ENCODE assay signal across 8 cellular contexts in the genomic region with DNA sequence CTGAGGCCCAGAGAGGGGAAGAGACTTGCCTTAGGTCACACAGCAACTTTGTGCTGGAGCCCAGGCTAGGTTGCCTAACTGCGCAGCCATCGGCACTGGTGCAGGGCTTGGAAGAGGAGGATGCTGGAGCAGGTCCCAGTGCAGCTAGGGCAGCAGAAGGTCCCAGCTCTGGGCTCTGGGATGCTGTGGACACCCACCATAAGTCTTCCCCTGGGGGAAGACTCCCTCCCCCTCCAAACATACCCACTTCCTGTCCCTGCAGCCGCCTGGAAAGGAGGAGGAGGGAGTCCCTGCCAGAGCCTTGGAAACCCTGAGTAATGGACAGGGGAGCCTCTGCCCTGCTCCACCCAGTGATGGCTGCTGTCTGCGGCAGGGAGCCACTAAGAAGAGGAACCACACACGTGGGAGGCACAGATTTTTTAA.
DNase-seq lines count a peak whose midpoint lies in the region; ATAC-seq and TF ChIP-seq lines count a peak whose summit lies in the region.

No MANE protein-coding gene starts in this region.

- peaks cover 79% of the 10 kb centered on the region for H3K27me3 ChIP-seq in GM23338 (ENCODE audit: insufficient read depth)
- H3K27me3 ChIP-seq in PC-9 (ENCODE audit: insufficient read depth, low read depth), result 0 out of 2 replicates have a peak, but pooled peaks cover 11% of the 10 kb centered on the region
- H3K27me3 ChIP-seq in esophagus muscularis mucosa, result no peaks in the 10 kb centered on the region
- no peaks in the 10 kb centered on the region for H3K27me3 ChIP-seq in sigmoid colon

- H3K79me2 ChIP-seq in GM23338 (replicated peaks; ENCODE audit: insufficient read depth) (no peaks in the 10 kb centered on the region), PC-9 (ENCODE audit: low read depth) (no peaks in the 10 kb centered on the region)

- H3K9me3 Mint-ChIP-seq in GM23338, result no peaks in the 10 kb centered on the region

- H3K9me2 ChIP-seq in GM23338 (ENCODE audit: insufficient read depth), result no peaks in the 10 kb centered on the region
- no peaks in the 10 kb centered on the region for H3K9me2 ChIP-seq in PC-9 (ENCODE audit: insufficient read depth)

- H3K4me3 ChIP-seq in GM23338 (peak overlapping the region; percentile 69), PC-9 (no peak overlapping the region), esophagus muscularis mucosa (no peak overlapping the region), sigmoid colon (peak overlapping the region in 2 of 4 donors; percentile 46 to 55)

- no peak for TF ChIP-seq POLR2A in esophagus muscularis mucosa (IDR thresholded peaks at IDR 0.05; ENCODE audit: low read depth)
- TF ChIP-seq POLR2A in sigmoid colon (IDR thresholded peaks at IDR 0.05), result no peak

- no peaks in the 10 kb centered on the region; the same call in 2 of the 3 replicates for H3K36me3 Mint-ChIP-seq in GM23338 (ENCODE audit: low read depth)

- no peaks in the 10 kb centered on the region for H4K20me1 ChIP-seq in GM23338 (replicated peaks; ENCODE audit: insufficient read depth)
- no peaks in the 10 kb centered on the region for H4K20me1 ChIP-seq in PC-9 (ENCODE audit: insufficient read depth)

- TF ChIP-seq EP300 in esophagus muscularis mucosa (IDR thresholded peaks at IDR 0.05), result no peak
- no peak for TF ChIP-seq EP300 in sigmoid colon (IDR thresholded peaks at IDR 0.05)

- peaks cover 27% of the 10 kb centered on the region for H3K27me3 Mint-ChIP-seq in GM23338 (ENCODE audit: insufficient read depth, low read depth, poor library complexity)

- H3F3A ChIP-seq in GM23338 (replicated peaks; ENCODE audit: low read depth) (peaks cover 12% of the 10 kb centered on the region), PC-9 (ENCODE audit: insufficient read depth, low read depth) (no peaks in the 10 kb centered on the region; the same call in 1 of the 2 replicates)

- H3K4me1 ChIP-seq in GM23338 (ENCODE audit: insufficient read depth) (peaks cover 45% of the 10 kb centered on the region), PC-9 (replicated peaks; ENCODE audit: insufficient read depth) (peaks cover 14% of the 10 kb centered on the region), esophagus muscularis mucosa (peaks cover 16 to 50% (median 40%) of the 10 kb centered on the region in 4 donors), sigmoid colon (peaks cover 0 to 45% (median 35%) of the 10 kb centered on the region in 4 donors)

- H3K9me3 ChIP-seq in PC-9 (ENCODE audit: insufficient read depth, low read depth) (no peaks in the 10 kb centered on the region), esophagus muscularis mucosa (no peaks in the 10 kb centered on the region), sigmoid colon (no peaks in the 10 kb centered on the region)

- CTCF ChIA-PET in PC-9 (lab: Charles Lee), result interaction anchor here (0.6 kb wide), 1 partner anchor 253 kb away, joined by 16 read pairs; no protein-coding TSS in a partner anchor

- WGBS in esophagus muscularis mucosa, result 25% methylated on average over 5 of the region's 5 CpGs
- 5 to 10% methylated on average over 5 of the region's 5 CpGs for WGBS in sigmoid colon, 2 donors

- POLR2A ChIA-PET in PC-9 (lab: Charles Lee; ENCODE audit: unreplicated experiment), result no interaction called here

- intact Hi-C loops in PC-9 (cut with micrococcal nuclease; ENCODE audit: unreplicated experiment) (no loop called here), esophagus muscularis mucosa (cut with DNase I) (loop anchor here (5.0 to 10.0 kb wide), 2 partner anchors 78 to 256 kb away; no protein-coding TSS in a partner anchor), sigmoid colon (cut with DNase I) (loop anchor here (2.0 kb wide), 2 partner anchors 14 to 118 kb away; partner anchors contain the start of gene FOXP4)

- H3K4me2 ChIP-seq in GM23338 (peak overlapping the region; percentile 93), PC-9 (peak overlapping the region; percentile 78; the same call in 1 of the 2 replicates)

- peaks cover 27% of the 10 kb centered on the region for H3K4me1 Mint-ChIP-seq in GM23338

- H3K4me3 Mint-ChIP-seq in GM23338, result peak overlapping the region; percentile 69

- ATAC-seq in GM23338 (no peak), HG03095 (IDR thresholded peaks at IDR 0.05; ENCODE audit: unreplicated experiment) (no peak), GM21723 (IDR thresholded peaks at IDR 0.05; ENCODE audit: unreplicated experiment) (no peak), GM18511 (IDR thresholded peaks at IDR 0.05; ENCODE audit: unreplicated experiment) (no peak)

- DNase-seq in GM23338 (ENCODE audit: low spot score) (peak; percentile 51), PC-9 (no peak), esophagus muscularis mucosa (ENCODE audit: extremely low spot score) (no peak), sigmoid colon (peak; percentile 83), RPMI8226 (no peak)

- no TSS peak for BruUV-seq in PC-9 (replicated peaks; lab: Mats Ljungman, UMichigan)

- H3K27ac ChIP-seq in GM23338 (ENCODE audit: low read depth) (no peak overlapping the region), PC-9 (no peak overlapping the region), esophagus muscularis mucosa (replicated peaks in 1 of 4) (peak overlapping the region; percentile 53 to 83 (median 71)), sigmoid colon (peak overlapping the region; percentile 69 to 88 (median 76))

- H2AFZ ChIP-seq in GM23338, result no peak overlapping the region
- no peak overlapping the region for H2AFZ ChIP-seq in PC-9

- H3K27ac Mint-ChIP-seq in GM23338, result no peak overlapping the region

- TF ChIP-seq CTCF in GM23338 (conservative IDR thresholded peaks at IDR 0.05; ENCODE audit: low read depth in 2 of 2) (no peak), PC-9 (conservative IDR thresholded peaks at IDR 0.05) (no peak), esophagus muscularis mucosa (IDR thresholded peaks at IDR 0.05) (no peak), sigmoid colon (IDR thresholded peaks at IDR 0.05) (no peak)

- no peaks in the 10 kb centered on the region for H3K36me3 ChIP-seq in GM23338 (ENCODE audit: insufficient read depth)
- no peaks in the 10 kb centered on the region for H3K36me3 ChIP-seq in PC-9 (ENCODE audit: low read depth)
- no peaks in the 10 kb centered on the region for H3K36me3 ChIP-seq in esophagus muscularis mucosa
- H3K36me3 ChIP-seq in sigmoid colon, result no peaks in the 10 kb centered on the region

TF ChIP-seq in GM23338, 12 proteins besides CTCF, POLR2A, EP300 and RAD21:
- TF ChIP-seq EZH2phosphoT487 (IDR thresholded peaks at IDR 0.05; ENCODE audit: unreplicated experiment) (no peak), STAT1 (IDR thresholded peaks at IDR 0.05; ENCODE audit: unreplicated experiment) (no peak), EZH2 (IDR thresholded peaks at IDR 0.05; ENCODE audit: low read depth, unreplicated experiment) (no peak), ZNF114 (CRISPR knock-in tag; IDR thresholded peaks at IDR 0.05) (no peak), CREB1 (CRISPR knock-in tag; IDR thresholded peaks at IDR 0.05; ENCODE audit: low read depth) (no peak), ETS1 (IDR thresholded peaks at IDR 0.05) (no peak), NANOG (IDR thresholded peaks at IDR 0.05; ENCODE audit: borderline replicate concordance) (no peak)

Comparison
In these comparisons a context has a peak if more than half of its experiments do, and no peak if none do; other contexts are left out.
1. DNase-seq: peak in GM23338 (single experiment) and sigmoid colon (single experiment); none in PC-9 (0 of 2), esophagus muscularis mucosa (single experiment) and RPMI8226 (single experiment).
2. H3K27ac ChIP-seq: peak in esophagus muscularis mucosa (4 of 4) and sigmoid colon (4 of 4); none in GM23338 (single experiment) and PC-9 (single experiment).